Comparison of ENCODE assay signal across 1 cellular context in the genomic region with DNA sequence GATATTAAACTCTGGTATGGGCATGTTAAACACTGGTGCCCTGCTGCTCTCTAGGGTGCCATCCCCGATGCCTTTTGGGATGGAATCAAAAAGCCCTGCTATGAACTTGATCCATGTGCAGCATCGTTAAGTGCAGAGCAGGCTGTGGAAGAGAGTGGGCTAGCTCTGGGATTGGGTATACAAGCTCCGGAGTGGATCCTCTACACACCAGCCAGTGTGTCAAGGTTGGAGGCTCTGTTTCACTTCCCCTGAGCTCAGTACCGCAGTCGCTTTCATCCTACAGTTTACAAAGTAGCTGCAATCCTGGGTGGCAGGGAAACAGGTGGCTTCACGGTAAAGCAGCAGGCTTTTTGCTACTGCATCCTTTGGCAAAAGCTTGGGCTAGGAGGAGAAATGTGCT.
TF ChIP-seq lines count a peak whose summit lies in the region.

No MANE protein-coding gene starts in this region.

TF ChIP-seq in WTC11, 78 proteins besides CTCF, POLR2A, EP300 and RAD21 (continued from another document):
- TF ChIP-seq, protein P1, sequence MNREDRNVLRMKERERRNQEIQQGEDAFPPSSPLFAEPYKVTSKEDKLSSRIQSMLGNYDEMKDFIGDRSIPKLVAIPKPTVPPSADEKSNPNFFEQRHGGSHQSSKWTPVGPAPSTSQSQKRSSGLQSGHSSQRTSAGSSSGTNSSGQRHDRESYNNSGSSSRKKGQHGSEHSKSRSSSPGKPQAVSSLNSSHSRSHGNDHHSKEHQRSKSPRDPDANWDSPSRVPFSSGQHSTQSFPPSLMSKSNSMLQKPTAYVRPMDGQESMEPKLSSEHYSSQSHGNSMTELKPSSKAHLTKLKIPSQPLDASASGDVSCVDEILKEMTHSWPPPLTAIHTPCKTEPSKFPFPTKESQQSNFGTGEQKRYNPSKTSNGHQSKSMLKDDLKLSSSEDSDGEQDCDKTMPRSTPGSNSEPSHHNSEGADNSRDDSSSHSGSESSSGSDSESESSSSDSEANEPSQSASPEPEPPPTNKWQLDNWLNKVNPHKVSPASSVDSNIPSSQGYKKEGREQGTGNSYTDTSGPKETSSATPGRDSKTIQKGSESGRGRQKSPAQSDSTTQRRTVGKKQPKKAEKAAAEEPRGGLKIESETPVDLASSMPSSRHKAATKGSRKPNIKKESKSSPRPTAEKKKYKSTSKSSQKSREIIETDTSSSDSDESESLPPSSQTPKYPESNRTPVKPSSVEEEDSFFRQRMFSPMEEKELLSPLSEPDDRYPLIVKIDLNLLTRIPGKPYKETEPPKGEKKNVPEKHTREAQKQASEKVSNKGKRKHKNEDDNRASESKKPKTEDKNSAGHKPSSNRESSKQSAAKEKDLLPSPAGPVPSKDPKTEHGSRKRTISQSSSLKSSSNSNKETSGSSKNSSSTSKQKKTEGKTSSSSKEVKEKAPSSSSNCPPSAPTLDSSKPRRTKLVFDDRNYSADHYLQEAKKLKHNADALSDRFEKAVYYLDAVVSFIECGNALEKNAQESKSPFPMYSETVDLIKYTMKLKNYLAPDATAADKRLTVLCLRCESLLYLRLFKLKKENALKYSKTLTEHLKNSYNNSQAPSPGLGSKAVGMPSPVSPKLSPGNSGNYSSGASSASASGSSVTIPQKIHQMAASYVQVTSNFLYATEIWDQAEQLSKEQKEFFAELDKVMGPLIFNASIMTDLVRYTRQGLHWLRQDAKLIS (CRISPR knock-in tag; IDR thresholded peaks at IDR 0.05; ENCODE audit: borderline replicate concordance): no peak
- TF ChIP-seq CBFB (CRISPR knock-in tag; IDR thresholded peaks at IDR 0.05; ENCODE audit: low read depth): no peak
- TF ChIP-seq FOXP1 (CRISPR knock-in tag; IDR thresholded peaks at IDR 0.05; ENCODE audit: borderline replicate concordance): no peak
- no peak for TF ChIP-seq ZNF317 (CRISPR knock-in tag; IDR thresholded peaks at IDR 0.05; ENCODE audit: borderline replicate concordance, low read depth)
- TF ChIP-seq RORB (CRISPR knock-in tag; IDR thresholded peaks at IDR 0.05): no peak
- TF ChIP-seq HMGA2 (CRISPR knock-in tag; IDR thresholded peaks at IDR 0.05): no peak
- no peak for TF ChIP-seq ZMAT4 (CRISPR knock-in tag; IDR thresholded peaks at IDR 0.05)
- no peak for TF ChIP-seq KAT7 (CRISPR knock-in tag; IDR thresholded peaks at IDR 0.05; ENCODE audit: borderline replicate concordance)
- TF ChIP-seq, protein P2, sequence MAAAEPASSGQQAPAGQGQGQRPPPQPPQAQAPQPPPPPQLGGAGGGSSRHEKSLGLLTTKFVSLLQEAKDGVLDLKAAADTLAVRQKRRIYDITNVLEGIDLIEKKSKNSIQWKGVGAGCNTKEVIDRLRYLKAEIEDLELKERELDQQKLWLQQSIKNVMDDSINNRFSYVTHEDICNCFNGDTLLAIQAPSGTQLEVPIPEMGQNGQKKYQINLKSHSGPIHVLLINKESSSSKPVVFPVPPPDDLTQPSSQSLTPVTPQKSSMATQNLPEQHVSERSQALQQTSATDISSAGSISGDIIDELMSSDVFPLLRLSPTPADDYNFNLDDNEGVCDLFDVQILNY (CRISPR knock-in tag; IDR thresholded peaks at IDR 0.05): no peak
- TF ChIP-seq GTF2I (CRISPR knock-in tag; conservative IDR thresholded peaks at IDR 0.05): no peak
- TF ChIP-seq NFATC4 (CRISPR knock-in tag; IDR thresholded peaks at IDR 0.05): no peak
- no peak for TF ChIP-seq RELA (CRISPR knock-in tag; IDR thresholded peaks at IDR 0.05; ENCODE audit: borderline replicate concordance)
